Comparison of ENCODE assay signal across 25 cellular contexts in genomic region chr2:127593228-127594115, GRCh38. TPM values are rescaled to one million over a fixed set of nuclear protein-coding genes. Genes with fewer than 3 reads are reported as not detected.
DNase-seq lines count a peak whose midpoint lies in the region; ATAC-seq and TF ChIP-seq lines count a peak whose summit lies in the region.
"Had no signal": no experiment of that assay in that cellular context is flagged by ENCODE, and none has a peak within 500 bp of the region (broad histone marks: within the 10 kb centered on the region; RNA-seq: fewer than 3 reads in every experiment).

No MANE protein-coding gene starts in this region.

- H4K91ac ChIP-seq in trophoblast cell (ENCODE audit: low read depth, low read length) = no peak overlapping the region

- no peaks in the 10 kb centered on the region for H3K27me3 Mint-ChIP-seq in stimulated activated naive CD8-positive, alpha-beta T cell treated with anti-CD3 and anti-CD28 coated beads, Interleukin-15, amount 100 ng/mL, for 72 hours
- H3K27me3 Mint-ChIP-seq in activated naive CD4-positive, alpha-beta T cell treated with anti-CD3 and anti-CD28 coated beads for 36 hours (ENCODE audit: low read depth) = no peaks in the 10 kb centered on the region
- H3K27me3 Mint-ChIP-seq: activated naive CD8-positive, alpha-beta T cell treated with anti-CD3 and anti-CD28 coated beads, Interleukin-2, amount 50 U/mL, for 24 hours; brain had no signal

- H4K8ac ChIP-seq in trophoblast cell (ENCODE audit: low read depth, low read length) = no peak overlapping the region

- no peaks in the 10 kb centered on the region for H3K9me3 ChIP-seq in esophagus muscularis mucosa
- peaks cover 1% of the 10 kb centered on the region for H3K9me3 ChIP-seq in trophoblast cell (ENCODE audit: insufficient read depth, low read depth, low read length)
- H3K9me3 ChIP-seq: heart left ventricle, lower lobe of right lung, thoracic aorta had no signal

- WGBS in esophagus muscularis mucosa = 93% methylated on average over 22 of the region's 27 CpGs
- WGBS in trophoblast cell (ENCODE audit: extremely low coverage, insufficient coverage, insufficient read length) = no CpG with 5 or more reads among the region's 27 CpGs

- peaks cover 3% of the 10 kb centered on the region for H3K79me1 ChIP-seq in trophoblast cell (ENCODE audit: low read length)

- H3K14ac ChIP-seq in trophoblast cell (ENCODE audit: low read length) = no peak overlapping the region

- no peak overlapping the region for H2BK12ac ChIP-seq in trophoblast cell (ENCODE audit: low read length)

- H3K4me3 ChIP-seq in esophagus muscularis mucosa (no peak overlapping the region), trophoblast cell (ENCODE audit: low read depth, low read length) (no peak overlapping the region)
- H3K4me3 ChIP-seq: heart left ventricle, lower lobe of right lung, thoracic aorta had no signal

- no peak for DNase-seq in stimulated activated naive CD8-positive, alpha-beta T cell treated with anti-CD3 and anti-CD28 coated beads, Interleukin-15, amount 100 ng/mL, for 72 hours
- DNase-seq in stimulated activated naive CD8-positive, alpha-beta T cell treated with anti-CD3 and anti-CD28 coated beads, Interleukin-15, Interleukin-2, amounts not matched to agents 100 U/mL and 50 U/mL, for 24 hours = no peak
- DNase-seq in esophagus muscularis mucosa (ENCODE audit: extremely low spot score) = peak; percentile 72
- DNase-seq in trophoblast cell = no peak
- DNase-seq in NCI-H345 treated with DMSO at 0.1 percent for 48 hours (lab: John Stamatoyannopoulos, UW; ENCODE audit: unreplicated experiment) = no peak
- DNase-seq in NCI-H1694 treated with DMSO at 0.1 percent for 48 hours (lab: John Stamatoyannopoulos, UW) = no peak
- DNase-seq in activated naive CD4-positive, alpha-beta T cell treated with anti-CD3 and anti-CD28 coated beads for 36 hours = no peak
- DNase-seq in NAMALWA (ENCODE audit: low spot score) = no peak
- DNase-seq: activated naive CD8-positive, alpha-beta T cell treated with anti-CD3 and anti-CD28 coated beads, Interleukin-2, amount 50 U/mL, for 24 hours; cortex of kidney; DMS79; heart left ventricle; KBM-7; lower lobe of right lung; MV-4-11; NCI-H2029; nucleus accumbens had no signal

- H3K27ac Mint-ChIP-seq in stimulated activated naive CD8-positive, alpha-beta T cell treated with anti-CD3 and anti-CD28 coated beads, Interleukin-15, amount 100 ng/mL, for 72 hours = no peak overlapping the region
- no peak overlapping the region for H3K27ac Mint-ChIP-seq in activated naive CD4-positive, alpha-beta T cell treated with anti-CD3 and anti-CD28 coated beads for 36 hours
- H3K27ac Mint-ChIP-seq: activated naive CD8-positive, alpha-beta T cell treated with anti-CD3 and anti-CD28 coated beads, Interleukin-2, amount 50 U/mL, for 24 hours; CD8-positive, alpha-beta T cell; T-helper 2 cell treated with Interferon-gamma antibody and Interleukin-4, amounts not matched to agents 5 μg/mL and 100 μg/mL, for 36 hours had no signal

- no peak overlapping the region for H2AFZ ChIP-seq in trophoblast cell (ENCODE audit: insufficient read depth, low read length, poor library complexity)

- no peaks in the 10 kb centered on the region for H3K36me3 ChIP-seq in esophagus muscularis mucosa
- no peaks in the 10 kb centered on the region for H3K36me3 ChIP-seq in trophoblast cell (ENCODE audit: control insufficient read depth in 1 of 2, insufficient read depth in 2 of 2, low read length in 2 of 2)
- H3K36me3 ChIP-seq: heart left ventricle, lower lobe of right lung, thoracic aorta had no signal

- H3K27me3 ChIP-seq in esophagus muscularis mucosa (no peaks in the 10 kb centered on the region), trophoblast cell (ENCODE audit: insufficient read depth, low read length) (no peaks in the 10 kb centered on the region)
- H3K27me3 ChIP-seq: heart left ventricle had no signal

- H3K4me1 ChIP-seq in esophagus muscularis mucosa (peaks cover 0 to 8% (median 0%) of the 10 kb centered on the region in 4 donors), trophoblast cell (ENCODE audit: control insufficient read depth in 1 of 2, insufficient read depth in 2 of 2, low read length in 2 of 2) (peaks cover 0 to 2% of the 10 kb centered on the region in 2 experiments)
- H3K4me1 ChIP-seq: heart left ventricle, lower lobe of right lung had no signal

- no peak overlapping the region for H3K23ac ChIP-seq in trophoblast cell (ENCODE audit: low read length)

- peak; percentile 4 for ATAC-seq in stimulated activated naive CD8-positive, alpha-beta T cell treated with anti-CD3 and anti-CD28 coated beads, Interleukin-15, amount 100 ng/mL, for 72 hours
- no peak for ATAC-seq in stimulated activated naive CD8-positive, alpha-beta T cell treated with anti-CD3 and anti-CD28 coated beads, Interleukin-15, Interleukin-2, amounts not matched to agents 100 U/mL and 50 U/mL, for 24 hours
- ATAC-seq: activated naive CD8-positive, alpha-beta T cell treated with anti-CD3 and anti-CD28 coated beads, Interleukin-2, amount 50 U/mL, for 24 hours; CD8-positive, alpha-beta T cell; lower lobe of right lung; SK-N-SH treated with all-trans-retinoic acid at 6 μM for 48 hours had no signal

- H3K4me2 ChIP-seq in trophoblast cell (ENCODE audit: low read length) = no peak overlapping the region

- no peak overlapping the region for H2BK120ac ChIP-seq in trophoblast cell (ENCODE audit: insufficient read depth, low read length, poor library complexity)

- H2AK5ac ChIP-seq in trophoblast cell (ENCODE audit: low read length) = peak overlapping the region; percentile 68

- H3K27ac ChIP-seq in esophagus muscularis mucosa (replicated peaks in 1 of 4) (no peak overlapping the region), trophoblast cell (ENCODE audit: low read depth, low read length) (no peak overlapping the region)
- H3K27ac ChIP-seq: heart left ventricle, lower lobe of right lung, thoracic aorta had no signal

- H3K9ac ChIP-seq in trophoblast cell (ENCODE audit: low read length) = no peak overlapping the region

- no peaks in the 10 kb centered on the region for H3K36me3 Mint-ChIP-seq in activated naive CD4-positive, alpha-beta T cell treated with anti-CD3 and anti-CD28 coated beads for 36 hours (ENCODE audit: low read depth)
- H3K36me3 Mint-ChIP-seq: brain; CD8-positive, alpha-beta T cell had no signal

- TF ChIP-seq POLR2A in esophagus muscularis mucosa (IDR thresholded peaks at IDR 0.05; ENCODE audit: low read depth) = no peak

- H3K9me3 Mint-ChIP-seq in stimulated activated naive CD8-positive, alpha-beta T cell treated with anti-CD3 and anti-CD28 coated beads, Interleukin-15, amount 100 ng/mL, for 72 hours = no peaks in the 10 kb centered on the region
- H3K9me3 Mint-ChIP-seq in activated naive CD4-positive, alpha-beta T cell treated with anti-CD3 and anti-CD28 coated beads for 36 hours = peaks cover 1% of the 10 kb centered on the region
- H3K9me3 Mint-ChIP-seq: activated naive CD8-positive, alpha-beta T cell treated with anti-CD3 and anti-CD28 coated beads, Interleukin-2, amount 50 U/mL, for 24 hours; CD8-positive, alpha-beta T cell; T-helper 2 cell treated with Interferon-gamma antibody and Interleukin-4, amounts not matched to agents 5 μg/mL and 100 μg/mL, for 36 hours had no signal

- H4K12ac ChIP-seq in trophoblast cell (ENCODE audit: low read depth, low read length) = no peak overlapping the region

- CTCF ChIA-PET in activated naive CD4-positive, alpha-beta T cell treated with anti-CD3 and anti-CD28 coated beads for 36 hours (lab: Charles Lee) = interaction anchor here (0.6 to 6.9 kb wide), 4 partner anchors 10 to 89 kb away, joined by 3 to 145 read pairs (median 4); partner anchors contain the start of gene GPR17

- no peak overlapping the region for H3K4me3 Mint-ChIP-seq in stimulated activated naive CD8-positive, alpha-beta T cell treated with anti-CD3 and anti-CD28 coated beads, Interleukin-15, amount 100 ng/mL, for 72 hours
- H3K4me3 Mint-ChIP-seq in activated naive CD4-positive, alpha-beta T cell treated with anti-CD3 and anti-CD28 coated beads for 36 hours = no peak overlapping the region
- H3K4me3 Mint-ChIP-seq: activated naive CD8-positive, alpha-beta T cell treated with anti-CD3 and anti-CD28 coated beads, Interleukin-2, amount 50 U/mL, for 24 hours; brain; CD8-positive, alpha-beta T cell; T-helper 2 cell treated with Interferon-gamma antibody and Interleukin-4, amounts not matched to agents 5 μg/mL and 100 μg/mL, for 36 hours had no signal

- H3K79me2 ChIP-seq in trophoblast cell (ENCODE audit: control insufficient read depth, insufficient read depth, low read length, poor library complexity) = no peaks in the 10 kb centered on the region

- H3K4ac ChIP-seq in trophoblast cell (ENCODE audit: low read depth, low read length) = no peak overlapping the region

- TF ChIP-seq CTCF in esophagus muscularis mucosa (IDR thresholded peaks at IDR 0.05) = no peak

- no peak overlapping the region for H3K18ac ChIP-seq in trophoblast cell (ENCODE audit: low read length)

- H2BK5ac ChIP-seq in trophoblast cell (ENCODE audit: low read depth, low read length, poor library complexity) = no peak overlapping the region

- peaks cover 6% of the 10 kb centered on the region for H3K4me1 Mint-ChIP-seq in stimulated activated naive CD8-positive, alpha-beta T cell treated with anti-CD3 and anti-CD28 coated beads, Interleukin-15, amount 100 ng/mL, for 72 hours
- H3K4me1 Mint-ChIP-seq in activated naive CD4-positive, alpha-beta T cell treated with anti-CD3 and anti-CD28 coated beads for 36 hours (ENCODE audit: low read depth) = peaks cover 4% of the 10 kb centered on the region
- H3K4me1 Mint-ChIP-seq: activated naive CD8-positive, alpha-beta T cell treated with anti-CD3 and anti-CD28 coated beads, Interleukin-2, amount 50 U/mL, for 24 hours had no signal

- no peak for TF ChIP-seq EP300 in esophagus muscularis mucosa (IDR thresholded peaks at IDR 0.05)

- intact Hi-C loops in esophagus muscularis mucosa (cut with DNase I) = loop anchor here (5.0 kb wide), 1 partner anchor 104 kb away; no protein-coding TSS in a partner anchor
- intact Hi-C loops in activated naive CD4-positive, alpha-beta T cell treated with anti-CD3 and anti-CD28 coated beads for 36 hours (cut with micrococcal nuclease) = loop anchor here (5.0 to 10.0 kb wide), 2 partner anchors 434 to 641 kb away; partner anchors contain the start of gene SAP130

RNA-seq across cellular contexts. Expression of gene GPR17, which starts 52.5 kb away (rescaled TPM):
- under 1 TPM in 1 of 4 donors, not detected in 3; 0.40 TPM for total RNA-seq in esophagus muscularis mucosa
- polyA plus RNA-seq in trophoblast cell (2013) = 0.25 and 0.33 TPM in 2 replicates
- total RNA-seq in activated naive CD4-positive, alpha-beta T cell treated with anti-CD3 and anti-CD28 coated beads for 36 hours = not detected
- total RNA-seq: CD8-positive, alpha-beta T cell; endothelial cell of umbilical vein; H1; NCI-H460; thoracic aorta had no signal

RNA-seq across cellular contexts. Expression of gene MYO7B, which starts 58.0 kb away (rescaled TPM):
- total RNA-seq in esophagus muscularis mucosa = under 1 TPM in 3 of 4 donors, not detected in 1; 0.19 to 0.98 (median 0.33) TPM
- 0.21 and 0.35 TPM in 2 replicates for polyA plus RNA-seq in trophoblast cell (2013)
- under 1 TPM; 0.37 to 0.41 TPM for total RNA-seq in activated naive CD4-positive, alpha-beta T cell treated with anti-CD3 and anti-CD28 coated beads for 36 hours
- total RNA-seq: endothelial cell of umbilical vein, H1, NCI-H460 had no signal
- polyA plus RNA-seq: H1 had no signal
